Comparison of ENCODE assay signal across 18 cellular contexts in the genomic region with DNA sequence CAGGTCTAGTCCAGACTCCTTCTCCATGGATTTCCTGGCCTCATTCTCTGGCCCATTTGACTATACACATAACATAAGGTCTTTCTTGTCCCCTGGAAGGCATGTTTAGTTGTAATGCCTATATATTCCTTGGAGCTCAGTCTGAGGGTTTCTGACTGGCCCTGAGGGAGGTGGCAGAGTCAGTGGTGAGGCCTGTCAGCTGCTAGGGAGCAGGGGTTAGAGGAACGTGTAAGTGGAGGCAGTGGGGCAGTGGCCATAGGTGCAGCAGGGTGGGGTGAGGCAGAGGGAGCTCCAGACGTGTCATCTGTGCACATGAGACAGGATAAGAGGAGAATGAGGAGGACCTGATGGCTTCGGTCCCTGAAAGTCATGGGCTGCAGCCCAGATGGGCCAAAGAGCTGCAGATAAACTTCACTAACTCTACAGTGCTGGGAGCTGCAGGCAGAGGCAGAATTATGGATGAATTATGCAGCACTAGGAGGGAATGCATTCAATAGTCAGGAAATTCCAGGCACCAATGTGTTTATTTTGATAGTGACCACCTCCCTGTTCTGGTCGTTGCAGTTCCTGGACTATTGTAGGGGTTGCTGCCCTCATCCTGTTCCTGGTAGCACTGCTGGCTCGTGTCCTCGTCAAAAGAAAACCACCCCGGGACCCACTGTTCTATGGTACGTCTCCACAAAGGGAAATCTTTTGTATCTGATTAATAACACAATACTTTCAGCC. TPM values are rescaled to one million over a fixed set of nuclear protein-coding genes. Genes with fewer than 3 reads are reported as not detected.
DNase-seq lines count a peak whose midpoint lies in the region; ATAC-seq and TF ChIP-seq lines count a peak whose summit lies in the region.
"Had no signal": no experiment of that assay in that cellular context is flagged by ENCODE, and none has a peak within 500 bp of the region (broad histone marks: within the 10 kb centered on the region; RNA-seq: fewer than 3 reads in every experiment).

No MANE protein-coding gene starts in this region.

- peak; percentile 89 for DNase-seq in HCEC 1CT
- peak in 4 of 7 donors; percentile 23 to 58 (median 36) for DNase-seq in adrenal gland
- peak; percentile 79 for DNase-seq in fibroblast of peridontal ligament (ENCODE audit: extremely low read depth)
- DNase-seq in skeletal muscle cell (ENCODE audit: low read depth), result peak; percentile 70
- DNase-seq in stimulated activated naive CD8-positive, alpha-beta T cell treated with anti-CD3 and anti-CD28 coated beads, Interleukin-15, amount 100 ng/mL, for 72 hours, result no peak
- no peak for DNase-seq in LoVo (ENCODE audit: low spot score)
- DNase-seq: activated CD4-positive, alpha-beta memory T cell treated with anti-CD3 and anti-CD28 coated beads for 36 hours; activated effector memory CD4-positive, alpha-beta T cell treated with anti-CD3 and anti-CD28 coated beads, Interleukin-2, amount 50 U/mL, for 16 hours; Caco-2; esophagus squamous epithelium; naive B cell; NCI-H1417; NCI-H524 treated with DMSO at 0.1 percent for 48 hours; sigmoid colon; T-helper 2 cell had no signal

- 53 to 74% (median 60%) methylated on average over 4 to 8 of the region's 8 CpGs for WGBS in adrenal gland, 4 donors

- peaks cover 36% of the 10 kb centered on the region for H3K27me3 Mint-ChIP-seq in stimulated activated naive CD8-positive, alpha-beta T cell treated with anti-CD3 and anti-CD28 coated beads, Interleukin-15, amount 100 ng/mL, for 72 hours

- no peaks in the 10 kb centered on the region for H3K9me3 ChIP-seq in adrenal gland (replicated peaks in 1 of 3)
- H3K9me3 ChIP-seq: Caco-2, esophagus squamous epithelium, sigmoid colon, thoracic aorta had no signal

- peak overlapping the region in 1 of 5 donors; percentile 74 for H3K27ac ChIP-seq in adrenal gland
- H3K27ac ChIP-seq: thoracic aorta had no signal

- peaks cover 0 to under 1% of the 10 kb centered on the region in 2 donors for H3K4me1 ChIP-seq in adrenal gland (replicated peaks in 1 of 2)
- H3K4me1 ChIP-seq: Caco-2 had no signal

- H3K9me3 Mint-ChIP-seq in stimulated activated naive CD8-positive, alpha-beta T cell treated with anti-CD3 and anti-CD28 coated beads, Interleukin-15, amount 100 ng/mL, for 72 hours, result peaks cover 0 to 5% of the 10 kb centered on the region in 2 donors
- H3K9me3 Mint-ChIP-seq: activated CD4-positive, alpha-beta memory T cell treated with anti-CD3 and anti-CD28 coated beads for 36 hours had no signal

- no peak for TF ChIP-seq POLR2A in adrenal gland (IDR thresholded peaks at IDR 0.05)

- peaks cover 21% of the 10 kb centered on the region for H3K4me1 Mint-ChIP-seq in stimulated activated naive CD8-positive, alpha-beta T cell treated with anti-CD3 and anti-CD28 coated beads, Interleukin-15, amount 100 ng/mL, for 72 hours

- H3K27ac Mint-ChIP-seq in stimulated activated naive CD8-positive, alpha-beta T cell treated with anti-CD3 and anti-CD28 coated beads, Interleukin-15, amount 100 ng/mL, for 72 hours, result no peak overlapping the region
- H3K27ac Mint-ChIP-seq: activated CD4-positive, alpha-beta memory T cell treated with anti-CD3 and anti-CD28 coated beads for 36 hours; naive B cell had no signal

- no peak overlapping the region for H3K4me3 Mint-ChIP-seq in stimulated activated naive CD8-positive, alpha-beta T cell treated with anti-CD3 and anti-CD28 coated beads, Interleukin-15, amount 100 ng/mL, for 72 hours
- H3K4me3 Mint-ChIP-seq: activated CD4-positive, alpha-beta memory T cell treated with anti-CD3 and anti-CD28 coated beads for 36 hours; naive B cell had no signal

- no peak overlapping the region for H3K4me3 ChIP-seq in adrenal gland
- no peak overlapping the region for H3K4me3 ChIP-seq in skeletal muscle cell (ENCODE audit: low read depth, low read length)
- H3K4me3 ChIP-seq: esophagus squamous epithelium, sigmoid colon, thoracic aorta had no signal

- no peaks in the 10 kb centered on the region for H3K36me3 ChIP-seq in adrenal gland (replicated peaks in 1 of 2)
- H3K36me3 ChIP-seq: esophagus squamous epithelium, sigmoid colon had no signal

- peaks cover 5% of the 10 kb centered on the region for H3K27me3 ChIP-seq in adrenal gland

- TF ChIP-seq CTCF in adrenal gland (IDR thresholded peaks at IDR 0.05), result no peak

- intact Hi-C loops in adrenal gland (cut with DNase I), result no loop called here

- ATAC-seq in stimulated activated naive CD8-positive, alpha-beta T cell treated with anti-CD3 and anti-CD28 coated beads, Interleukin-15, amount 100 ng/mL, for 72 hours, result no peak
- ATAC-seq in HG03280 (IDR thresholded peaks at IDR 0.05; ENCODE audit: unreplicated experiment) (no peak), GM19452 (IDR thresholded peaks at IDR 0.05; ENCODE audit: unreplicated experiment) (no peak)

RNA-seq across cellular contexts. Expression of a gene that starts 5.0 kb away (rescaled TPM):
- 1 to 10 TPM; 2.8 to 9.5 (median 5.4) TPM for total RNA-seq in adrenal gland
- 1 to 10 TPM; 1.7 to 3.1 (median 2.2) TPM for polyA plus RNA-seq in adrenal gland
- total RNA-seq: Caco-2 had no signal

RNA-seq across cellular contexts. Expression of a gene that starts 45.3 kb away (rescaled TPM):
- 10 to 100 TPM; 38.8 to 72.6 (median 49.7) TPM for total RNA-seq in adrenal gland
- 10 to 100 TPM in 2 of 3 donors, 1 to 10 TPM in 1; 7.2 to 65.9 (median 12.5) TPM for polyA plus RNA-seq in adrenal gland

Comparison
In these comparisons a context has a peak if more than half of its experiments do, and no peak if none do; other contexts are left out.
1. DNase-seq: peak in HCEC 1CT (single experiment), adrenal gland (4 of 7), fibroblast of peridontal ligament (single experiment) and skeletal muscle cell (single experiment); none in stimulated activated naive CD8-positive, alpha-beta T cell treated with anti-CD3 and anti-CD28 coated beads, Interleukin-15, amount 100 ng/mL, for 72 hours (0 of 2) and LoVo (single experiment).